In genomic region chr2:111168528-111168929, GRCh38 we compare ENCODE assay signal across 9 cellular contexts. TPM values are rescaled to one million over a fixed set of nuclear protein-coding genes. Genes with fewer than 3 reads are reported as not detected.
A peak's percentile ranks its signal among the peaks of the same experiment; 100 is the strongest.
DNase-seq lines count a peak whose midpoint lies in the region; ATAC-seq, FAIRE-seq and TF ChIP-seq lines count a peak whose summit lies in the region.
"Had no signal": no experiment of that assay in that cellular context is flagged by ENCODE, and none has a peak within 500 bp of the region (broad histone marks: within the 10 kb centered on the region; RNA-seq: fewer than 3 reads in every experiment).

No MANE protein-coding gene starts in this region.

- H3K36me3 ChIP-seq in lower lobe of right lung, result peaks cover 27% of the 10 kb centered on the region
- peaks cover 26% of the 10 kb centered on the region for H3K36me3 ChIP-seq in upper lobe of right lung

- no peak overlapping the region for H3K4me3 Mint-ChIP-seq in activated naive CD8-positive, alpha-beta T cell

- H3K4me1 ChIP-seq in lower lobe of right lung (peaks cover 2% of the 10 kb centered on the region), upper lobe of right lung (peaks cover under 1% of the 10 kb centered on the region)

- no peak for TF ChIP-seq POLR2A in H54 (IDR thresholded peaks at IDR 0.05; ENCODE audit: low read depth, low read length)

- DNase-seq in EL, result peak; percentile 76
- DNase-seq in H54 (ENCODE audit: insufficient read length, low spot score), result peak; percentile 60
- DNase-seq in RPMI8226, result peak; percentile 59
- DNase-seq in lower lobe of right lung, result no peak
- no peak for DNase-seq in upper lobe of right lung
- no peak for DNase-seq in midbrain (lab: John Stamatoyannopoulos, UW)
- no peak for DNase-seq in DMS153 (lab: John Stamatoyannopoulos, UW)

- TF ChIP-seq CTCF in lower lobe of right lung (IDR thresholded peaks at IDR 0.05) (no peak), upper lobe of right lung (IDR thresholded peaks at IDR 0.05) (no peak)

- FAIRE-seq in H54 (lab: Jason Lieb, UNC), result peak; percentile 95

- peaks cover 23% of the 10 kb centered on the region for H3K4me1 Mint-ChIP-seq in activated naive CD8-positive, alpha-beta T cell (ENCODE audit: low read depth)

- no peaks in the 10 kb centered on the region for H3K27me3 Mint-ChIP-seq in activated naive CD8-positive, alpha-beta T cell

- intact Hi-C loops in lower lobe of right lung (cut with DNase I), result no loop called here
- intact Hi-C loops in upper lobe of right lung (cut with DNase I), result no loop called here

- H3K4me3 ChIP-seq in lower lobe of right lung (no peak overlapping the region), upper lobe of right lung (no peak overlapping the region)

- H3K27ac Mint-ChIP-seq in activated naive CD8-positive, alpha-beta T cell, result peak overlapping the region; percentile 50

- peaks cover 6% of the 10 kb centered on the region for H3K27me3 ChIP-seq in lower lobe of right lung (ENCODE audit: low read depth)
- H3K27me3 ChIP-seq in upper lobe of right lung, result no peaks in the 10 kb centered on the region

- H3K27ac ChIP-seq in lower lobe of right lung, result no peak overlapping the region
- no peak overlapping the region for H3K27ac ChIP-seq in upper lobe of right lung

- peak; percentile 54 to 72 for ATAC-seq in lower lobe of right lung
- peak; percentile 67 for ATAC-seq in upper lobe of right lung

- H3K36me3 Mint-ChIP-seq in activated naive CD8-positive, alpha-beta T cell, result peaks cover 7% of the 10 kb centered on the region

- H3K9me3 Mint-ChIP-seq in activated naive CD8-positive, alpha-beta T cell (ENCODE audit: low read depth), result no peaks in the 10 kb centered on the region
- H3K9me3 Mint-ChIP-seq: IgD-negative memory B cell had no signal

- no peaks in the 10 kb centered on the region for H3K9me3 ChIP-seq in lower lobe of right lung
- H3K9me3 ChIP-seq in upper lobe of right lung, result no peaks in the 10 kb centered on the region

RNA-seq across cellular contexts. Expression of gene BCL2L11, which starts 47.8 kb away (rescaled TPM):
- total RNA-seq in lower lobe of right lung, result 23.7 TPM
- total RNA-seq in upper lobe of right lung, result 23.9 TPM

Comparison
In these comparisons a context has a peak if more than half of its experiments do, and no peak if none do; other contexts are left out.
1. DNase-seq: peak in EL (single experiment), H54 (single experiment) and RPMI8226 (single experiment); none in lower lobe of right lung (single experiment), upper lobe of right lung (single experiment), midbrain (single experiment) and DMS153 (single experiment).